ENCODE assay signal across 21 cellular contexts in the genomic region with DNA sequence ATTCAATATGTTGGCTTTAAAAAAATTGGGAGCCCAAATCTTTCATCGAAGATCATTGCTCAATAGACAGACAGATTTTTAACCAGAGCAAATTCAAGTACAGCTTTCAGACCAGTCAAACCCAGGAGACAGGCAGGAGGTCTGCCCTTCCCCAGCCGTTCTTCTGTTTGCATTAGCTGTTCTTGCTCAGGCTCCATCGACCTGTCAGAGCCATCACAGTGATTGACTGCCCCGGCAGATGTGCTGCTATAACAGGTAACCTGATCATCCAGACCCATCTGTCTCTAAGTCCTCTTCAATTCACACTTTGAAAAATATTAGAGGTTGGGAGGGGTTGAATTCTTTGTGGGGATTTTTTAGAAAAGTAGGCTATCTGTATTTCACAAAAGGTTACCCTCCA.
DNase-seq lines count a peak whose midpoint lies in the region; ATAC-seq lines count a peak whose summit lies in the region.
"Had no signal": no experiment of that assay in that cellular context is flagged by ENCODE, and none has a peak within 500 bp of the region (broad histone marks: within the 10 kb centered on the region; RNA-seq: fewer than 3 reads in every experiment).

No MANE protein-coding gene starts in this region.

- H3K9me3 ChIP-seq in naive thymus-derived CD4-positive, alpha-beta T cell (ENCODE audit: control insufficient read depth in 2 of 3, low read length in 3 of 3) = no peaks in the 10 kb centered on the region
- H3K9me3 ChIP-seq: mucosa of descending colon, neutrophil, Peyer's patch, SK-N-SH, uterus had no signal

- H3K4me1 ChIP-seq in naive thymus-derived CD4-positive, alpha-beta T cell (ENCODE audit: control insufficient read depth in 2 of 2, insufficient read depth in 2 of 2, low read length in 2 of 2) = no peaks in the 10 kb centered on the region
- H3K4me1 ChIP-seq: Peyer's patch, uterus had no signal

- H3K27ac Mint-ChIP-seq in naive thymus-derived CD4-positive, alpha-beta T cell = no peak overlapping the region
- H3K27ac Mint-ChIP-seq: activated naive CD8-positive, alpha-beta T cell had no signal

- no peak overlapping the region for H3K27ac ChIP-seq in naive thymus-derived CD4-positive, alpha-beta T cell (ENCODE audit: low read depth, low read length)
- H3K27ac ChIP-seq: neutrophil, Peyer's patch, uterus had no signal

- H3K36me3 ChIP-seq in naive thymus-derived CD4-positive, alpha-beta T cell (ENCODE audit: control insufficient read depth in 2 of 3, insufficient read depth in 3 of 3, low read length in 3 of 3) = no peaks in the 10 kb centered on the region
- H3K36me3 ChIP-seq: neutrophil, Peyer's patch, uterus had no signal

- no peak overlapping the region for H3K4me3 ChIP-seq in naive thymus-derived CD4-positive, alpha-beta T cell (ENCODE audit: low read length)
- H3K4me3 ChIP-seq: mucosa of descending colon, Peyer's patch, uterus had no signal

- peak; percentile 10 for DNase-seq in D341Med (ENCODE audit: low spot score)
- peak; percentile 80 for DNase-seq in NCI-H1105 treated with DMSO at 0.1 percent for 48 hours (lab: John Stamatoyannopoulos, UW)
- peak; percentile 88 for DNase-seq in NCI-H2227 treated with DMSO at 0.1 percent for 48 hours (lab: John Stamatoyannopoulos, UW)
- peak; percentile 91 to 95 for DNase-seq in SHP77 (lab: John Stamatoyannopoulos, UW)
- DNase-seq in LoVo (ENCODE audit: low spot score) = no peak
- no peak for DNase-seq in naive thymus-derived CD4-positive, alpha-beta T cell
- no peak for DNase-seq in UCSD-AML1 (lab: John Stamatoyannopoulos, UW; ENCODE audit: unreplicated experiment)
- DNase-seq: activated CD8-positive, alpha-beta memory T cell treated with anti-CD3 and anti-CD28 coated beads for 24 hours; C1 segment of cervical spinal cord; IMR-90; left ventricle myocardium superior; mucosa of descending colon; NCI-H774; Peyer's patch; SK-N-SH; stimulated activated CD8-positive, alpha-beta memory T cell treated with anti-CD3 and anti-CD28 coated beads, Interleukin-4, amount 100 ng/mL, for 48 hours; uterus had no signal

- no peaks in the 10 kb centered on the region for H3K27me3 Mint-ChIP-seq in naive thymus-derived CD4-positive, alpha-beta T cell
- H3K27me3 Mint-ChIP-seq: activated naive CD8-positive, alpha-beta T cell had no signal

- CTCF ChIA-PET in naive thymus-derived CD4-positive, alpha-beta T cell (lab: Charles Lee) = no interaction called here

- H3K4me3 Mint-ChIP-seq in naive thymus-derived CD4-positive, alpha-beta T cell = no peak overlapping the region
- H3K4me3 Mint-ChIP-seq: activated naive CD8-positive, alpha-beta T cell had no signal

- ATAC-seq in HG02852 (IDR thresholded peaks at IDR 0.05; ENCODE audit: unreplicated experiment) = no peak
- no peak for ATAC-seq in naive thymus-derived CD4-positive, alpha-beta T cell
- ATAC-seq: activated CD4-positive, CD25-positive, alpha-beta regulatory T cell treated with anti-CD3 and anti-CD28 coated beads, Interleukin-2, amount 50 U/mL, for 24 hours; left ventricle myocardium superior; mucosa of descending colon had no signal

- H3K27me3 ChIP-seq in naive thymus-derived CD4-positive, alpha-beta T cell (ENCODE audit: control insufficient read depth in 2 of 2, insufficient read depth in 2 of 2, low read length in 2 of 2) = no peaks in the 10 kb centered on the region
- H3K27me3 ChIP-seq: neutrophil, Peyer's patch had no signal

- H3K36me3 Mint-ChIP-seq in naive thymus-derived CD4-positive, alpha-beta T cell = no peaks in the 10 kb centered on the region
- H3K36me3 Mint-ChIP-seq: activated naive CD8-positive, alpha-beta T cell had no signal

- intact Hi-C loops in naive thymus-derived CD4-positive, alpha-beta T cell (cut with micrococcal nuclease) = no loop called here

- no peaks in the 10 kb centered on the region for H3K4me1 Mint-ChIP-seq in naive thymus-derived CD4-positive, alpha-beta T cell

- POLR2A ChIA-PET in naive thymus-derived CD4-positive, alpha-beta T cell (lab: Charles Lee) = no interaction called here

- peaks cover 0 to 13% (median 2%) of the 10 kb centered on the region in 11 donors for H3K9me3 Mint-ChIP-seq in naive thymus-derived CD4-positive, alpha-beta T cell

Comparison
In these comparisons a context has a peak if more than half of its experiments do, and no peak if none do; other contexts are left out.
1. DNase-seq: peak in D341Med (single experiment), NCI-H1105 treated with DMSO at 0.1 percent for 48 hours (single experiment), NCI-H2227 treated with DMSO at 0.1 percent for 48 hours (single experiment) and SHP77 (2 of 2); none in LoVo (single experiment), naive thymus-derived CD4-positive, alpha-beta T cell (0 of 9) and UCSD-AML1 (single experiment).